8 cellular contexts compared by ENCODE assay signal in the genomic region with DNA sequence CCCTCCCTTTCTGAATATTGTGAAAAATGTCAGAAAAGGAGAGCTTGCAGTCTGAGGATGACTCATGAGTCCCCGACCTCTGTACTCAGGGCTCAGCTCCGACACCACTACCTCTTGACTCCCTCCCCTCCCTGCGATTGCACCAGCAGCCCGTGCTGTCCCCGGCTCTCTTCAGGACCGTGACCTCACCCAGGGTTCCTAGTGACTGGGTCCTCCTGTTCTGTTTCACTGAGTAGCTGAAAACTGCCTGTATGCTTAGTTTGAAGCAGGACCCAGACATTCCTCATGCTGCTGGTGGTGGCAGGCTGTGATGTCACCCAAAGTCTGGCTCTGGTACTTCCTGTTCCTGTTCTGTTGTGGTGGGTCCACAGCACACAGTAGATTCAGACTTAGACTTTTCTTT. TPM values are rescaled to one million over a fixed set of nuclear protein-coding genes. Genes with fewer than 3 reads are reported as not detected.
A peak's percentile ranks its signal among the peaks of the same experiment; 100 is the strongest.
DNase-seq lines count a peak whose midpoint lies in the region; ATAC-seq lines count a peak whose summit lies in the region.

No MANE protein-coding gene starts in this region.

- peaks cover 0 to 2% of the 10 kb centered on the region in 2 donors for H3K4me1 ChIP-seq in esophagus (ENCODE audit: control insufficient read depth in 2 of 2, insufficient read depth in 2 of 2, low read length in 1 of 2)
- H3K4me1 ChIP-seq in HAP-1, result no peaks in the 10 kb centered on the region

- ATAC-seq in GM19397 (IDR thresholded peaks at IDR 0.05; ENCODE audit: unreplicated experiment), result no peak

- in situ Hi-C loops in HAP-1 (cut with MboI; ENCODE audit: low sequenced_read_pairs), result no loop called here

- H3K27ac ChIP-seq in esophagus (ENCODE audit: low read depth in 2 of 2, low read length in 1 of 2), result peak overlapping the region; percentile 27 to 61

- H3K9me3 ChIP-seq in esophagus (ENCODE audit: control insufficient read depth in 2 of 2, insufficient read depth in 1 of 2, low read depth in 1 of 2, low read length in 1 of 2) (no peaks in the 10 kb centered on the region), HAP-1 (no peaks in the 10 kb centered on the region)

- H3K27me3 ChIP-seq in esophagus (ENCODE audit: control insufficient read depth in 1 of 2, insufficient read depth in 2 of 2, low read length in 2 of 2) (no peaks in the 10 kb centered on the region), HAP-1 (ENCODE audit: low read depth) (no peaks in the 10 kb centered on the region)

- H3K4me3 ChIP-seq in esophagus (ENCODE audit: low read depth in 1 of 2, low read length in 2 of 2) (no peak overlapping the region), HAP-1 (no peak overlapping the region)

- peaks cover 19 to 54% of the 10 kb centered on the region in 2 donors for H3K36me3 ChIP-seq in esophagus (ENCODE audit: control insufficient read depth in 2 of 2, insufficient read depth in 2 of 2, low read length in 1 of 2)
- peaks cover 72% of the 10 kb centered on the region for H3K36me3 ChIP-seq in HAP-1 (replicated peaks)

- peak; percentile 49 for DNase-seq in HT-29 (ENCODE audit: low spot score)
- DNase-seq in activated CD4-positive, alpha-beta T cell treated with anti-CD3 and anti-CD28 coated beads, Interleukin-2, amount 50 U/mL, for 48 hours, result peak; percentile 60 to 69
- DNase-seq in stimulated activated CD4-positive, alpha-beta T cell treated with anti-CD3 and anti-CD28 coated beads, Interleukin-1b, Interleukin-23, amount 100 ng/mL, for 4 hours (ENCODE audit: low read depth in 2 of 2), result peak; percentile 42 to 55
- DNase-seq in inferior parietal cortex (ENCODE audit: extremely low spot score), result no peak
- DNase-seq in HAP-1 (ENCODE audit: low spot score in 2 of 2), result no peak
- DNase-seq in NCI-H526 (lab: John Stamatoyannopoulos, UW), result no peak

- 60 to 70% methylated on average over 6 of the region's 6 CpGs for WGBS in esophagus, 2 donors

RNA-seq across cellular contexts. Expression of a gene that starts 11.7 kb away (rescaled TPM):
- 75.3 and 82.0 TPM in 2 replicates for total RNA-seq in HT-29 (2014; rRNA removed; shearing (Covaris generic))
- polyA plus RNA-seq in esophagus, result 10 to 100 TPM; 13.7 to 28.4 TPM

RNA-seq across cellular contexts. Expression of a gene that starts 27.2 kb away (rescaled TPM):
- 515 and 552 TPM in 2 replicates for total RNA-seq in HT-29 (2014; rRNA removed; shearing (Covaris generic))
- polyA plus RNA-seq in esophagus, result 10 to 100 TPM; 46.6 to 82.4 TPM

RNA-seq across cellular contexts. Expression of a gene that starts 27.4 kb away (rescaled TPM):
- total RNA-seq in HT-29 (2014; rRNA removed; shearing (Covaris generic)), result 5.3 and 6.9 TPM in 2 replicates
- 1 to 10 TPM; 2.9 to 6.9 TPM for polyA plus RNA-seq in esophagus

RNA-seq across cellular contexts. Expression of a gene that starts 27.8 kb away (rescaled TPM):
- total RNA-seq in HT-29 (2014; rRNA removed; shearing (Covaris generic)), result 263 and 329 TPM in 2 replicates
- polyA plus RNA-seq in esophagus, result 10 to 100 TPM; 17.0 to 30.1 TPM

RNA-seq across cellular contexts. Expression of a gene that starts 36.8 kb away (rescaled TPM):
- 11.9 and 12.1 TPM in 2 replicates for total RNA-seq in HT-29 (2014; rRNA removed; shearing (Covaris generic))
- under 1 TPM; 0.02 to 0.08 TPM for polyA plus RNA-seq in esophagus

Comparison
In these comparisons a context has a peak if more than half of its experiments do, and no peak if none do; other contexts are left out.
1. DNase-seq: peak in HT-29 (single experiment), activated CD4-positive, alpha-beta T cell treated with anti-CD3 and anti-CD28 coated beads, Interleukin-2, amount 50 U/mL, for 48 hours (2 of 2) and stimulated activated CD4-positive, alpha-beta T cell treated with anti-CD3 and anti-CD28 coated beads, Interleukin-1b, Interleukin-23, amount 100 ng/mL, for 4 hours (2 of 2); none in inferior parietal cortex (single experiment), HAP-1 (0 of 2) and NCI-H526 (0 of 2).